In genomic region chr10:6647811-6648526, GRCh38 we compare ENCODE assay signal across 8 cellular contexts.
DNase-seq lines count a peak whose midpoint lies in the region; ATAC-seq, FAIRE-seq and TF ChIP-seq lines count a peak whose summit lies in the region.

No MANE protein-coding gene starts in this region.

- peak; percentile 35; the same call in 1 of the 2 replicates for TF ChIP-seq RAD21 in Ishikawa (IDR thresholded peaks at IDR 0.05; ENCODE audit: low read depth)

- H2BK120ac ChIP-seq in mesenchymal stem cell (ENCODE audit: low read depth, low read length) = no peak overlapping the region

- H2BK5ac ChIP-seq in mesenchymal stem cell (ENCODE audit: low read depth, low read length, poor library complexity, severe bottlenecking) = no peak overlapping the region

- no peak overlapping the region for H3K4me2 ChIP-seq in mesenchymal stem cell (ENCODE audit: low read length, poor library complexity, severe bottlenecking)

- H3K9me3 ChIP-seq in mesenchymal stem cell (ENCODE audit: control insufficient read depth, low read length) = no peaks in the 10 kb centered on the region

- 57% methylated on average over 13 of the region's 13 CpGs for WGBS in mesenchymal stem cell

- H3K4me3 Mint-ChIP-seq in stimulated activated naive B cell treated with anti-CD40 and anti-IgM and Interleukin-4, amounts not matched to agents 10 μg/mL and 1 μg/mL and 100 μg/mL, for 72 hours = no peak overlapping the region

- peak; percentile 66 for ATAC-seq in GM18909 (IDR thresholded peaks at IDR 0.05; ENCODE audit: poor library complexity, unreplicated experiment)
- peak; percentile 73 to 76 for ATAC-seq in activated CD4-positive, CD25-positive, alpha-beta regulatory T cell treated with anti-CD3 and anti-CD28 coated beads, Interleukin-2, amount 50 U/mL, for 24 hours
- ATAC-seq in stimulated activated naive B cell treated with anti-CD40 and anti-IgM and Interleukin-4, amounts not matched to agents 10 μg/mL and 1 μg/mL and 100 μg/mL, for 72 hours (replicated peaks) = peak; percentile 64 to 65

- DNase-seq in AG08395 (ENCODE audit: low spot score) (peak; percentile 4), bronchial epithelial cell (ENCODE audit: low read depth) (peak; percentile 52), mesenchymal stem cell (peak; percentile 25), KG1 (lab: John Stamatoyannopoulos, UW) (no peak)
- DNase-seq in stimulated activated naive B cell treated with anti-CD40 and anti-IgM and Interleukin-4, amounts not matched to agents 10 μg/mL and 1 μg/mL and 100 μg/mL, for 72 hours = peak; percentile 15

- H3K9me3 Mint-ChIP-seq in stimulated activated naive B cell treated with anti-CD40 and anti-IgM and Interleukin-4, amounts not matched to agents 10 μg/mL and 1 μg/mL and 100 μg/mL, for 72 hours = no peaks in the 10 kb centered on the region

- TF ChIP-seq EP300 in Ishikawa (IDR thresholded peaks at IDR 0.05; ENCODE audit: borderline replicate concordance) = no peak

- no peak overlapping the region for H3K23ac ChIP-seq in mesenchymal stem cell (ENCODE audit: low read length in 2 of 2)

- no peak overlapping the region for H2AFZ ChIP-seq in mesenchymal stem cell (ENCODE audit: low read depth, low read length)

- peak; percentile 88 for TF ChIP-seq CTCF in bronchial epithelial cell (IDR thresholded peaks at IDR 0.05; ENCODE audit: insufficient read depth, low read length, severe bottlenecking)

- no peak overlapping the region for H4K91ac ChIP-seq in mesenchymal stem cell (ENCODE audit: low read length)

- peaks cover under 1 to 13% of the 10 kb centered on the region in 2 donors for H3K27me3 Mint-ChIP-seq in stimulated activated naive B cell treated with anti-CD40 and anti-IgM and Interleukin-4, amounts not matched to agents 10 μg/mL and 1 μg/mL and 100 μg/mL, for 72 hours

- no peak overlapping the region for H2BK12ac ChIP-seq in mesenchymal stem cell (ENCODE audit: low read length in 2 of 2)

- no peak overlapping the region for H2BK15ac ChIP-seq in mesenchymal stem cell (ENCODE audit: low read depth, poor library complexity, severe bottlenecking)

- no peak overlapping the region for H4K8ac ChIP-seq in mesenchymal stem cell (ENCODE audit: low read length)

- no peaks in the 10 kb centered on the region for H3K79me1 ChIP-seq in mesenchymal stem cell (replicated peaks; ENCODE audit: low read length, poor library complexity, severe bottlenecking)

- no peak overlapping the region for H3K27ac ChIP-seq in mesenchymal stem cell (ENCODE audit: low read length, poor library complexity, severe bottlenecking)

- no peak overlapping the region for H2AK5ac ChIP-seq in mesenchymal stem cell (ENCODE audit: low read length, severe bottlenecking)

- H3K4me3 ChIP-seq in bronchial epithelial cell (ENCODE audit: low read depth, low read length) (no peak overlapping the region), mesenchymal stem cell (ENCODE audit: insufficient read depth in 1 of 2, low read depth in 1 of 2, low read length in 2 of 2) (no peak overlapping the region)

- H3K36me3 ChIP-seq in bronchial epithelial cell (ENCODE audit: control insufficient read depth, insufficient read depth, low read length) = no peaks in the 10 kb centered on the region
- H3K36me3 ChIP-seq in mesenchymal stem cell (ENCODE audit: control insufficient read depth in 1 of 2, insufficient read depth in 2 of 2, low read depth in 1 of 2, low read length in 2 of 2) = no peaks in the 10 kb centered on the region

- H3K4me1 Mint-ChIP-seq in stimulated activated naive B cell treated with anti-CD40 and anti-IgM and Interleukin-4, amounts not matched to agents 10 μg/mL and 1 μg/mL and 100 μg/mL, for 72 hours = no peaks in the 10 kb centered on the region

- no peaks in the 10 kb centered on the region for H3K27me3 ChIP-seq in bronchial epithelial cell (ENCODE audit: control insufficient read depth, insufficient read depth, low read length)
- peaks cover 0 to 9% of the 10 kb centered on the region in 2 experiments for H3K27me3 ChIP-seq in mesenchymal stem cell (ENCODE audit: control insufficient read depth in 1 of 2, insufficient read depth in 1 of 2, low read length in 2 of 2)

- no peak overlapping the region for H3K9ac ChIP-seq in mesenchymal stem cell (ENCODE audit: low read length)

- no peak overlapping the region for H3K4ac ChIP-seq in mesenchymal stem cell (ENCODE audit: low read depth in 1 of 2, low read length in 2 of 2)

- FAIRE-seq in bronchial epithelial cell (lab: Jason Lieb, UNC) = no peak

- no peak overlapping the region for H3K18ac ChIP-seq in mesenchymal stem cell (ENCODE audit: low read depth in 1 of 2, low read length in 2 of 2)

- H3K14ac ChIP-seq in mesenchymal stem cell (ENCODE audit: low read length in 2 of 2) = no peak overlapping the region

- no peak overlapping the region for H3K27ac Mint-ChIP-seq in stimulated activated naive B cell treated with anti-CD40 and anti-IgM and Interleukin-4, amounts not matched to agents 10 μg/mL and 1 μg/mL and 100 μg/mL, for 72 hours

- H3K4me1 ChIP-seq in mesenchymal stem cell (ENCODE audit: control insufficient read depth, insufficient read depth, low read depth, low read length) = no peaks in the 10 kb centered on the region

- no peaks in the 10 kb centered on the region for H3K36me3 Mint-ChIP-seq in stimulated activated naive B cell treated with anti-CD40 and anti-IgM and Interleukin-4, amounts not matched to agents 10 μg/mL and 1 μg/mL and 100 μg/mL, for 72 hours

TF ChIP-seq in Ishikawa, 13 proteins besides CTCF, POLR2A, EP300 and RAD21:
- no peak for TF ChIP-seq EGR1 (IDR thresholded peaks at IDR 0.05)
- no peak for TF ChIP-seq CREB1 (IDR thresholded peaks at IDR 0.05; ENCODE audit: low read depth)
- no peak for TF ChIP-seq USF1 (IDR thresholded peaks at IDR 0.05)
- no peak for TF ChIP-seq YY1 (IDR thresholded peaks at IDR 0.05; ENCODE audit: low read depth)
- no peak for TF ChIP-seq TEAD4 (IDR thresholded peaks at IDR 0.05)
- TF ChIP-seq TAF1 (IDR thresholded peaks at IDR 0.05; ENCODE audit: low read depth) = no peak
- TF ChIP-seq TCF12 (IDR thresholded peaks at IDR 0.05; ENCODE audit: low read depth) = no peak
- TF ChIP-seq NFIC (IDR thresholded peaks at IDR 0.05) = no peak
- no peak for TF ChIP-seq REST (IDR thresholded peaks at IDR 0.05; ENCODE audit: low read depth)
- no peak for TF ChIP-seq FOXM1 (IDR thresholded peaks at IDR 0.05; ENCODE audit: borderline replicate concordance, low read depth)
- no peak for TF ChIP-seq CEBPB (IDR thresholded peaks at IDR 0.05)
- no peak for TF ChIP-seq MAX (IDR thresholded peaks at IDR 0.05)
- no peak for TF ChIP-seq ZBTB7A (IDR thresholded peaks at IDR 0.05; ENCODE audit: low read depth)
TF ChIP-seq in Ishikawa: peak in this region for 0.
